ENCODE assay signal across 8 cellular contexts in genomic region chr1:180154325-180155201, GRCh38. TPM values are rescaled to one million over a fixed set of nuclear protein-coding genes. Genes with fewer than 3 reads are reported as not detected.
DNase-seq lines count a peak whose midpoint lies in the region; ATAC-seq and TF ChIP-seq lines count a peak whose summit lies in the region.

Gene QSOX1, plus strand, starts transcription at chr1:180154869. Its CDS starts 39 bp downstream, at chr1:180154908.

- TF ChIP-seq CTCF in Calu3 (IDR thresholded peaks at IDR 0.05; ENCODE audit: unreplicated experiment) (no peak), OCI-LY1 (IDR thresholded peaks at IDR 0.05; ENCODE audit: low read length) (no peak), endothelial cell (IDR thresholded peaks at IDR 0.05; ENCODE audit: unreplicated experiment) (peak; percentile 47)

- intact Hi-C loops in Calu3 (cut with micrococcal nuclease; ENCODE audit: unreplicated experiment), result no loop called here

- no peaks in the 10 kb centered on the region for H4K20me1 ChIP-seq in OCI-LY1 (ENCODE audit: insufficient read depth, low read length)

- H3K9me3 Mint-ChIP-seq in Calu3 (ENCODE audit: low read depth, unreplicated experiment) (no peaks in the 10 kb centered on the region), endothelial cell (ENCODE audit: unreplicated experiment) (no peaks in the 10 kb centered on the region)

- CTCF ChIA-PET in Calu3 (lab: Charles Lee), result interaction anchor here (0.5 to 6.5 kb wide), 5 partner anchors 11 to 26 kb away, joined by 3 to 89 read pairs (median 3); no protein-coding TSS in a partner anchor

- no peaks in the 10 kb centered on the region for H3K9me3 ChIP-seq in OCI-LY1 (ENCODE audit: low read length)

- no TSS peak for BruUV-seq in Calu3 (replicated peaks; lab: Mats Ljungman, UMichigan)

- H3K4me1 ChIP-seq in OCI-LY1 (ENCODE audit: insufficient read depth, low read length, severe bottlenecking), result peaks cover 28% of the 10 kb centered on the region

- H3K36me3 Mint-ChIP-seq in Calu3 (ENCODE audit: insufficient read depth, unreplicated experiment), result peaks cover 61% of the 10 kb centered on the region
- peaks cover 15% of the 10 kb centered on the region for H3K36me3 Mint-ChIP-seq in endothelial cell (ENCODE audit: low read depth, unreplicated experiment)

- H3K4me1 Mint-ChIP-seq in Calu3 (ENCODE audit: low read depth, unreplicated experiment), result peaks cover 73% of the 10 kb centered on the region
- peaks cover 29% of the 10 kb centered on the region for H3K4me1 Mint-ChIP-seq in endothelial cell (ENCODE audit: unreplicated experiment)

- H3K27me3 Mint-ChIP-seq in Calu3 (ENCODE audit: unreplicated experiment) (no peaks in the 10 kb centered on the region), endothelial cell (ENCODE audit: unreplicated experiment) (peaks cover 12% of the 10 kb centered on the region)

- H3K36me3 ChIP-seq in OCI-LY1 (ENCODE audit: insufficient read depth, low read length), result no peaks in the 10 kb centered on the region

- H3F3A ChIP-seq in OCI-LY1 (ENCODE audit: insufficient read depth, low read length), result no peaks in the 10 kb centered on the region

- peak; percentile 92 for ATAC-seq in GM21381 (IDR thresholded peaks at IDR 0.05; ENCODE audit: unreplicated experiment)

- no peak within 1 kb of the TSS for H3K27ac ChIP-seq in OCI-LY1 (ENCODE audit: low read depth, low read length, poor library complexity, severe bottlenecking)

- H3K4me3 Mint-ChIP-seq in Calu3 (ENCODE audit: low read depth, unreplicated experiment), result peak within 1 kb of the TSS; percentile 99
- peak within 1 kb of the TSS; percentile 99 for H3K4me3 Mint-ChIP-seq in endothelial cell (ENCODE audit: unreplicated experiment)

- peak within 1 kb of the TSS; percentile 88 for H3K4me2 ChIP-seq in OCI-LY1 (ENCODE audit: low read length)

- peak within 1 kb of the TSS; percentile 82 for H3K4me3 ChIP-seq in OCI-LY1 (ENCODE audit: low read depth, low read length, poor library complexity, severe bottlenecking)

- peak within 1 kb of the TSS; percentile 79 for H3K27ac Mint-ChIP-seq in Calu3 (ENCODE audit: unreplicated experiment)
- H3K27ac Mint-ChIP-seq in endothelial cell (ENCODE audit: unreplicated experiment), result peak within 1 kb of the TSS; percentile 93

- no peaks in the 10 kb centered on the region for H3K27me3 ChIP-seq in OCI-LY1 (ENCODE audit: insufficient read depth, low read length)

- peak within 1 kb of the TSS; percentile 27; the same call in 1 of the 2 replicates for H2AFZ ChIP-seq in OCI-LY1 (ENCODE audit: low read length)

- DNase-seq in Calu3 (peak; percentile 91), HUDEP-2 (lab: John Stamatoyannopoulos, UW; ENCODE audit: unreplicated experiment in 76 of 76) (peak in 73 of 76 experiments; percentile 32 to 97 (median 80)), endothelial cell (ENCODE audit: low spot score) (peak; percentile 84), midbrain (lab: John Stamatoyannopoulos, UW) (peak; percentile 91)
- DNase-seq in activated CD8-positive, alpha-beta memory T cell treated with anti-CD3 and anti-CD28 coated beads, Interleukin-2, amount 50 U/mL, for 48 hours, result peak; percentile 92
- peak; percentile 72 to 82 for DNase-seq in stimulated activated CD8-positive, alpha-beta memory T cell treated with anti-CD3 and anti-CD28 coated beads, Interleukin-2, amount 100 ng/mL, for 1 hour (ENCODE audit: low read depth in 2 of 2)

- H3K9me2 ChIP-seq in OCI-LY1 (ENCODE audit: low read depth, low read length), result no peaks in the 10 kb centered on the region

- no peaks in the 10 kb centered on the region for H3K79me2 ChIP-seq in OCI-LY1 (ENCODE audit: insufficient read depth, low read length)

- peak within 1 kb of the TSS; percentile 76 for H3K9ac ChIP-seq in OCI-LY1 (ENCODE audit: low read length)

RNA-seq across cellular contexts. Expression of gene QSOX1, which starts in this region (rescaled TPM):
- total RNA-seq in Calu3 (2022) (462 and 505 TPM in 2 replicates), endothelial cell (ENCODE audit: unreplicated experiment) (199 TPM)
